17 cellular contexts compared by ENCODE assay signal in the genomic region with DNA sequence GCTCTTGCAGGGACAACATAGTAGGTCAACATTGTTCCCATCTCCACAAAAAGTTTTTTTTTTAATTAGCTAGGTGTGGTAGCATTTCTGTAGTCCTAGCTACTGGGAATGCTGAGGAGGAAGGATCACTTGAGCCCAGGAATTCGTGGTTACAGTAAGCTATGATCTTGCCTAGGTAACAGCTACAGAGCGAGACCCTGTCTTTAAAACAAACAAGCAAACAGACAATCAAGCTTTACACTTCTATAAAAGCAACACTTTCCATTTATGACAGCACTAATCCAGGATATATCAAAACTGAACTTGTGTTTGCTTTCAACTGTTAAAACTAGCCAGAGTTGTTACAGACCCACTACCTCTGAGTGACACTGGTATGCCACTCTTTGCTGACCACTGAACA. TPM values are rescaled to one million over a fixed set of nuclear protein-coding genes. Genes with fewer than 3 reads are reported as not detected.
DNase-seq lines count a peak whose midpoint lies in the region; ATAC-seq and TF ChIP-seq lines count a peak whose summit lies in the region.
"Had no signal": no experiment of that assay in that cellular context is flagged by ENCODE, and none has a peak within 500 bp of the region (broad histone marks: within the 10 kb centered on the region; RNA-seq: fewer than 3 reads in every experiment).

No MANE protein-coding gene starts in this region.

- H3K4me2 ChIP-seq in PC-9 = no peak overlapping the region
- H3K4me2 ChIP-seq: BLaER1 treated with 17β-estradiol and CSF1 and Interleukin-3, amounts not matched to agents 10 nM and 100 nM had no signal

- no TSS peak for BruUV-seq in PC-9 (replicated peaks; lab: Mats Ljungman, UMichigan)

- CTCF ChIA-PET in PC-9 (lab: Charles Lee) = no interaction called here

- H3K4me1 ChIP-seq in PC-9 (replicated peaks; ENCODE audit: insufficient read depth) (no peaks in the 10 kb centered on the region), mucosa of descending colon (ENCODE audit: low read depth) (peaks cover 8% of the 10 kb centered on the region)
- H3K4me1 ChIP-seq: BE2C; BLaER1 treated with 17β-estradiol and CSF1 and Interleukin-3, amounts not matched to agents 10 nM and 100 nM; HAP-1 had no signal

- DNase-seq in PC-9 = peak in 1 of 2 experiments; percentile 26
- DNase-seq in kidney glomerular epithelial cell (lab: John Stamatoyannopoulos, UW) = peak; percentile 49
- DNase-seq in mucosa of descending colon = no peak
- DNase-seq in WERI-Rb-1 = no peak
- DNase-seq in hippocampal formation (lab: John Stamatoyannopoulos, UW) = no peak
- DNase-seq: ACHN; AML-193; BE2C; CD4-positive, alpha-beta T cell; COR-L47; DMS153; DND-41; GOT3; HFFc6 had no signal

- H3K9me3 ChIP-seq in PC-9 (ENCODE audit: insufficient read depth, low read depth) (no peaks in the 10 kb centered on the region), mucosa of descending colon (no peaks in the 10 kb centered on the region), WERI-Rb-1 (ENCODE audit: severe bottlenecking) (peaks cover 9% of the 10 kb centered on the region)
- H3K9me3 ChIP-seq: BE2C, HAP-1 had no signal

- peaks cover 53% of the 10 kb centered on the region for H4K20me1 ChIP-seq in PC-9 (ENCODE audit: insufficient read depth)
- H4K20me1 ChIP-seq: BLaER1 treated with 17β-estradiol and CSF1 and Interleukin-3, amounts not matched to agents 10 nM and 100 nM had no signal

- H3K27ac ChIP-seq in PC-9 (0 out of 2 replicates have a peak overlapping the region, but pooled peaks have one; percentile 9), WERI-Rb-1 (no peak overlapping the region)
- H3K27ac ChIP-seq: BLaER1 treated with 17β-estradiol and CSF1 and Interleukin-3, amounts not matched to agents 10 nM and 100 nM had no signal

- H3K36me3 ChIP-seq in PC-9 (ENCODE audit: low read depth) (peaks cover 77% of the 10 kb centered on the region), mucosa of descending colon (ENCODE audit: low read depth) (no peaks in the 10 kb centered on the region), WERI-Rb-1 (no peaks in the 10 kb centered on the region)
- H3K36me3 ChIP-seq: BE2C; BLaER1 treated with 17β-estradiol and CSF1 and Interleukin-3, amounts not matched to agents 10 nM and 100 nM; HAP-1 had no signal

- intact Hi-C loops in PC-9 (cut with micrococcal nuclease; ENCODE audit: unreplicated experiment) = no loop called here
- intact Hi-C loops in mucosa of descending colon (cut with DNase I, micrococcal nuclease) = no loop called here

- peaks cover 40% of the 10 kb centered on the region for H3F3A ChIP-seq in PC-9 (ENCODE audit: insufficient read depth, low read depth)

- no peaks in the 10 kb centered on the region for H3K9me2 ChIP-seq in PC-9 (ENCODE audit: insufficient read depth)

- POLR2A ChIA-PET in PC-9 (lab: Charles Lee; ENCODE audit: unreplicated experiment) = interaction anchor here (0.6 kb wide), 3 partner anchors 41 to 1330 kb away, joined by 3 to 8 read pairs (median 3); no protein-coding TSS in a partner anchor

- H2AFZ ChIP-seq in PC-9 = no peak overlapping the region

- H3K27me3 ChIP-seq in PC-9 (ENCODE audit: insufficient read depth, low read depth) = no peaks in the 10 kb centered on the region
- no peaks in the 10 kb centered on the region for H3K27me3 ChIP-seq in WERI-Rb-1 (ENCODE audit: insufficient read depth, low read depth, severe bottlenecking)
- H3K27me3 ChIP-seq: BLaER1 treated with 17β-estradiol and CSF1 and Interleukin-3, amounts not matched to agents 10 nM and 100 nM had no signal

- H3K79me2 ChIP-seq in PC-9 (ENCODE audit: low read depth) = peaks cover 95% of the 10 kb centered on the region

- TF ChIP-seq CTCF in PC-9 (conservative IDR thresholded peaks at IDR 0.05) (no peak), mucosa of descending colon (IDR thresholded peaks at IDR 0.05) (no peak), WERI-Rb-1 (IDR thresholded peaks at IDR 0.05; ENCODE audit: low read depth, low read length) (no peak)

- no peak overlapping the region for H3K4me3 ChIP-seq in PC-9
- no peak overlapping the region for H3K4me3 ChIP-seq in mucosa of descending colon
- no peak overlapping the region for H3K4me3 ChIP-seq in WERI-Rb-1 (ENCODE audit: low read depth, low read length)
- H3K4me3 ChIP-seq: BLaER1 treated with 17β-estradiol and CSF1 and Interleukin-3, amounts not matched to agents 10 nM and 100 nM; HAP-1 had no signal

- peak; percentile 44 for ATAC-seq in mucosa of descending colon
- ATAC-seq in HG02938 (IDR thresholded peaks at IDR 0.05; ENCODE audit: unreplicated experiment) = no peak

RNA-seq across cellular contexts. Expression of gene UGT1A3, which starts 12.0 kb away (rescaled TPM):
- total RNA-seq in PC-9 (2021) (60.3 and 67.1 TPM in 2 replicates), mucosa of descending colon (1 to 10 TPM; 2.6 to 4.7 (median 2.7) TPM)
- total RNA-seq: CD4-positive, alpha-beta T cell; HFFc6 had no signal

RNA-seq across cellular contexts. Expression of gene UGT1A1, which starts 19.2 kb away (rescaled TPM):
- total RNA-seq in PC-9 (2021) (64.8 and 70.5 TPM in 2 replicates), mucosa of descending colon (1 to 10 TPM; 4.0 to 7.0 (median 4.9) TPM)
- total RNA-seq: CD4-positive, alpha-beta T cell; HFFc6 had no signal

RNA-seq across cellular contexts. Expression of gene UGT1A4, which starts 22.3 kb away (rescaled TPM):
- total RNA-seq in PC-9 (2021) (73.6 and 93.0 TPM in 2 replicates), mucosa of descending colon (1 to 10 TPM; 2.4 to 7.0 (median 2.9) TPM)
- total RNA-seq: CD4-positive, alpha-beta T cell; HFFc6 had no signal

RNA-seq across cellular contexts. Expression of gene UGT1A5, which starts 28.2 kb away (rescaled TPM):
- total RNA-seq in PC-9 (2021) (71.3 and 91.2 TPM in 2 replicates), mucosa of descending colon (1 to 10 TPM; 2.1 to 6.5 (median 2.4) TPM)
- total RNA-seq: CD4-positive, alpha-beta T cell; HFFc6 had no signal

RNA-seq across cellular contexts. Expression of gene MROH2A, which starts 37.3 kb away (rescaled TPM):
- total RNA-seq in PC-9 (2021) (1.4 and 2.9 TPM in 2 replicates), mucosa of descending colon (under 1 TPM in 1 of 3 donors, not detected in 2; 0.20 TPM)
- total RNA-seq: CD4-positive, alpha-beta T cell; HFFc6 had no signal

Comparison
In these comparisons a context has a peak if more than half of its experiments do, and no peak if none do; other contexts are left out.
1. RNA of gene UGT1A3, which starts 12.0 kb away (total RNA-seq): 60.3 to 67.1 TPM in PC-9; 2.6 to 4.7 TPM in mucosa of descending colon; every median in the first group is over 10 times any median in the second.